In genomic region chr5:67209141-67209771, GRCh38 we compare ENCODE assay signal across 7 cellular contexts. TPM values are rescaled to one million over a fixed set of nuclear protein-coding genes. Genes with fewer than 3 reads are reported as not detected.
DNase-seq lines count a peak whose midpoint lies in the region; ATAC-seq, FAIRE-seq and TF ChIP-seq lines count a peak whose summit lies in the region.

No MANE protein-coding gene starts in this region.

- peak; percentile 96 for FAIRE-seq in GM12892 (lab: Jason Lieb, UNC)

- peak; percentile 35 for DNase-seq in GM12892 (ENCODE audit: insufficient read length)
- peak; percentile 66 for DNase-seq in NCI-H226
- DNase-seq in WERI-Rb-1 = peak; percentile 67
- DNase-seq in cardiac fibroblast (ENCODE audit: low read depth in 2 of 2) = peak; percentile 86
- peak; percentile 87 for DNase-seq in islet precursor cell
- peak; percentile 45 for DNase-seq in stimulated activated CD4-positive, alpha-beta T cell treated with anti-CD3 and anti-CD28 coated beads, Interleukin-2, amount 100 ng/mL, for 4 hours (ENCODE audit: low read depth)

- H3K27me3 ChIP-seq in WERI-Rb-1 (ENCODE audit: insufficient read depth, low read depth, severe bottlenecking) = no peaks in the 10 kb centered on the region

- H3K4me3 ChIP-seq in WERI-Rb-1 (ENCODE audit: low read depth, low read length) (no peak overlapping the region), cardiac fibroblast (replicated peaks in 1 of 2; ENCODE audit: low read depth in 2 of 2, low read length in 2 of 2) (no peak overlapping the region)

- TF ChIP-seq POLR2A in GM12892 (IDR thresholded peaks at IDR 0.05; ENCODE audit: low read depth, low read length) = no peak

- no peak overlapping the region for H3K27ac ChIP-seq in WERI-Rb-1

- peak; percentile 25 for ATAC-seq in HG03135 (IDR thresholded peaks at IDR 0.05; ENCODE audit: unreplicated experiment)

- TF ChIP-seq CTCF in WERI-Rb-1 (IDR thresholded peaks at IDR 0.05; ENCODE audit: low read depth, low read length) (peak; percentile 74), cardiac fibroblast (IDR thresholded peaks at IDR 0.05; ENCODE audit: low read depth, low read length) (peak; percentile 69)

- H3K9me3 ChIP-seq in WERI-Rb-1 (ENCODE audit: severe bottlenecking) = no peaks in the 10 kb centered on the region

- no peaks in the 10 kb centered on the region for H3K36me3 ChIP-seq in WERI-Rb-1

RNA-seq across cellular contexts. Expression of gene CD180, which starts 12.7 kb away (rescaled TPM):
- polyA plus RNA-seq in GM12892 (2012; ENCODE audit: missing spikeins) = 2.0 TPM

Comparison
In these comparisons a context has a peak if more than half of its experiments do, and no peak if none do; other contexts are left out.
1. DNase-seq: peak in every context shown above with its lines; median percentile 87 in islet precursor cell; 86 in cardiac fibroblast; 67 in WERI-Rb-1; 66 in NCI-H226; 45 in stimulated activated CD4-positive, alpha-beta T cell treated with anti-CD3 and anti-CD28 coated beads, Interleukin-2, amount 100 ng/mL, for 4 hours; 35 in GM12892.